In genomic region chr10:71631007-71631859, GRCh38 we compare ENCODE assay signal across 22 cellular contexts.
DNase-seq lines count a peak whose midpoint lies in the region; ATAC-seq and TF ChIP-seq lines count a peak whose summit lies in the region.
"Had no signal": no experiment of that assay in that cellular context is flagged by ENCODE, and none has a peak within 500 bp of the region (broad histone marks: within the 10 kb centered on the region; RNA-seq: fewer than 3 reads in every experiment).

No MANE protein-coding gene starts in this region.

- CTCF ChIA-PET in SK-N-SH (lab: Yijun Ruan, JAX): interaction anchor here (0.6 to 11.0 kb wide), 9 partner anchors 8 to 312 kb away, joined by 3 to 74 read pairs (median 3); partner anchors contain the start of gene SLC29A3

- peaks cover 0 to 16% of the 10 kb centered on the region in 2 experiments; a peak in 1 of 4 replicates for H3K4me1 ChIP-seq in SK-N-SH (ENCODE audit: control insufficient read depth in 1 of 2, insufficient read depth in 2 of 2, low read depth in 1 of 2, low read length in 1 of 2)
- H3K4me1 ChIP-seq in esophagus muscularis mucosa: peaks cover 6 to 89% (median 70%) of the 10 kb centered on the region in 4 donors

- H3K9me2 ChIP-seq in SK-N-SH: no peaks in the 10 kb centered on the region

- H3K27me3 ChIP-seq in SK-N-SH (ENCODE audit: insufficient read depth): no peaks in the 10 kb centered on the region; the same call in 1 of the 2 replicates
- no peaks in the 10 kb centered on the region for H3K27me3 ChIP-seq in esophagus muscularis mucosa
- H3K27me3 ChIP-seq: heart left ventricle, left lung had no signal

- H3K9ac ChIP-seq in SK-N-SH: no peak overlapping the region

- TF ChIP-seq POLR2A in esophagus muscularis mucosa (IDR thresholded peaks at IDR 0.05; ENCODE audit: low read depth): no peak

- no peak for TF ChIP-seq RAD21 in SK-N-SH (IDR thresholded peaks at IDR 0.05; ENCODE audit: low read length)

- no peak overlapping the region for H3K4me2 ChIP-seq in SK-N-SH

- H3K36me3 ChIP-seq in SK-N-SH (replicated peaks in 1 of 2; ENCODE audit: control insufficient read depth in 1 of 2, insufficient read depth in 2 of 2, low read length in 1 of 2): no peaks in the 10 kb centered on the region
- no peaks in the 10 kb centered on the region for H3K36me3 ChIP-seq in esophagus muscularis mucosa
- H3K36me3 ChIP-seq: heart left ventricle, left lung had no signal

- H2AFZ ChIP-seq in SK-N-SH (ENCODE audit: low read depth): no peak overlapping the region

- no peaks in the 10 kb centered on the region for H3K9me3 ChIP-seq in SK-N-SH
- no peaks in the 10 kb centered on the region for H3K9me3 ChIP-seq in esophagus muscularis mucosa
- H3K9me3 ChIP-seq: heart left ventricle, left lung had no signal

- no peaks in the 10 kb centered on the region for H3F3A ChIP-seq in SK-N-SH (replicated peaks; ENCODE audit: insufficient read depth)

- DNase-seq in SK-N-SH (peak; percentile 65), NCI-H82 (lab: John Stamatoyannopoulos, UW) (peak; percentile 63), esophagus muscularis mucosa (ENCODE audit: extremely low spot score) (no peak), mucosa of gallbladder (ENCODE audit: low spot score) (no peak), SW 1271 (lab: John Stamatoyannopoulos, UW) (no peak)
- DNase-seq in activated CD8-positive, alpha-beta memory T cell treated with anti-CD3 and anti-CD28 coated beads for 24 hours: no peak
- DNase-seq: activated naive CD4-positive, alpha-beta T cell treated with anti-CD3 and anti-CD28 coated beads, Interleukin-2, amount 50 U/mL, for 16 hours; activated T-cell treated with anti-CD3 and anti-CD28 coated beads, Interleukin-2, amount 50 U/mL, for 48 hours; CD4-positive, CD25-positive, alpha-beta regulatory T cell; HCEC 1CT; heart left ventricle; immature natural killer cell; KG1; left lung; midbrain; MV-4-11; NCI-H187 had no signal

- 69% methylated on average over 6 of the region's 6 CpGs for WGBS in SK-N-SH (ENCODE audit: low lambda C conversion rate)
- 71% methylated on average over 6 of the region's 6 CpGs for WGBS in esophagus muscularis mucosa

- POLR2A ChIA-PET in SK-N-SH (lab: Yijun Ruan, JAX): no interaction called here

- H3K27ac ChIP-seq in SK-N-SH (ENCODE audit: low read depth in 2 of 2, low read length in 1 of 2) (no peak overlapping the region), esophagus muscularis mucosa (replicated peaks in 1 of 4) (peak overlapping the region; percentile 9 to 63 (median 40))
- H3K27ac ChIP-seq: heart left ventricle, left lung, RWPE1 had no signal

- H3K4me3 ChIP-seq in SK-N-SH (ENCODE audit: low read depth in 2 of 2, low read length in 1 of 2) (no peak overlapping the region), esophagus muscularis mucosa (no peak overlapping the region)
- H3K4me3 ChIP-seq: heart left ventricle, left lung had no signal

- intact Hi-C loops in esophagus muscularis mucosa (cut with DNase I): no loop called here

- ATAC-seq in SK-N-SH treated with all-trans-retinoic acid at 6 μM for 48 hours (no peak), HG02798 (IDR thresholded peaks at IDR 0.05; ENCODE audit: poor library complexity, unreplicated experiment) (no peak)
- ATAC-seq: heart left ventricle; left lung; natural killer cell treated with Interleukin-12 subunit alpha and Interleukin-12 subunit beta and Interleukin-15 and Interleukin-18, amount 100 ng/mL, for 72 hours; sciatic nerve had no signal

- TF ChIP-seq CTCF in SK-N-SH (IDR thresholded peaks at IDR 0.05) (no peak), esophagus muscularis mucosa (IDR thresholded peaks at IDR 0.05) (no peak)

- TF ChIP-seq EP300 in SK-N-SH (IDR thresholded peaks at IDR 0.05; ENCODE audit: borderline replicate concordance in 1 of 2, low read depth in 1 of 2, low read length in 1 of 2) (no peak), esophagus muscularis mucosa (IDR thresholded peaks at IDR 0.05) (no peak)

- no peaks in the 10 kb centered on the region for H3K79me2 ChIP-seq in SK-N-SH (ENCODE audit: insufficient read depth)

- no peaks in the 10 kb centered on the region for H4K20me1 ChIP-seq in SK-N-SH (ENCODE audit: insufficient read depth)

TF ChIP-seq in SK-N-SH, 30 proteins besides CTCF, POLR2A, EP300 and RAD21:
- no peak for TF ChIP-seq IRF3 (IDR thresholded peaks at IDR 0.05; ENCODE audit: low read depth, low read length)
- TF ChIP-seq USF2 (IDR thresholded peaks at IDR 0.05; ENCODE audit: borderline replicate concordance, low read depth, low read length): no peak
- no peak for TF ChIP-seq RXRA (IDR thresholded peaks at IDR 0.05; ENCODE audit: borderline replicate concordance, low read depth)
- no peak for TF ChIP-seq PBX3 (IDR thresholded peaks at IDR 0.05)
- no peak for TF ChIP-seq RCOR1 (IDR thresholded peaks at IDR 0.05; ENCODE audit: low read length)
- TF ChIP-seq EZH2phosphoT487 (IDR thresholded peaks at IDR 0.05; ENCODE audit: borderline replicate concordance, low read depth): no peak
- no peak for TF ChIP-seq TCF12 (IDR thresholded peaks at IDR 0.05)
- no peak for TF ChIP-seq SIN3A (IDR thresholded peaks at IDR 0.05; ENCODE audit: borderline replicate concordance, low read depth, low read length)

TF ChIP-seq in SK-N-SH treated with all-trans-retinoic acid at 6 μM for 48 hours, 23 proteins besides CTCF, POLR2A, EP300 and RAD21:
- no peak for TF ChIP-seq GLIS3 (CRISPR knock-in tag; IDR thresholded peaks at IDR 0.05)
- TF ChIP-seq ZFP3 (CRISPR knock-in tag; IDR thresholded peaks at IDR 0.05): no peak
- no peak for TF ChIP-seq ISL1 (CRISPR knock-in tag; IDR thresholded peaks at IDR 0.05)
- TF ChIP-seq ARNTL (CRISPR knock-in tag; IDR thresholded peaks at IDR 0.05; ENCODE audit: borderline replicate concordance, low read depth): no peak
- TF ChIP-seq TOX (CRISPR knock-in tag; IDR thresholded peaks at IDR 0.05; ENCODE audit: borderline replicate concordance): no peak
- TF ChIP-seq ESRRG (CRISPR knock-in tag; IDR thresholded peaks at IDR 0.05): no peak
- TF ChIP-seq POU6F1 (CRISPR knock-in tag; IDR thresholded peaks at IDR 0.05; ENCODE audit: borderline replicate concordance, low read depth): no peak
- no peak for TF ChIP-seq ZNF8 (CRISPR knock-in tag; IDR thresholded peaks at IDR 0.05)
- no peak for TF ChIP-seq PATZ1 (CRISPR knock-in tag; IDR thresholded peaks at IDR 0.05; ENCODE audit: borderline replicate concordance)
- TF ChIP-seq ZFP30 (CRISPR knock-in tag; IDR thresholded peaks at IDR 0.05): no peak

Comparison
In these comparisons a context has a peak if more than half of its experiments do, and no peak if none do; other contexts are left out.
1. DNase-seq: peak in SK-N-SH (single experiment) and NCI-H82 (single experiment); none in esophagus muscularis mucosa (single experiment), mucosa of gallbladder (single experiment), activated CD8-positive, alpha-beta memory T cell treated with anti-CD3 and anti-CD28 coated beads for 24 hours (single experiment) and SW 1271 (0 of 2).
2. H3K27ac ChIP-seq: peak in esophagus muscularis mucosa (4 of 4); none in SK-N-SH (0 of 2).